10 cellular contexts compared by ENCODE assay signal in genomic region chr15:99408236-99409096, GRCh38.
DNase-seq lines count a peak whose midpoint lies in the region; ATAC-seq and TF ChIP-seq lines count a peak whose summit lies in the region.
"Had no signal": no experiment of that assay in that cellular context is flagged by ENCODE, and none has a peak within 500 bp of the region (broad histone marks: within the 10 kb centered on the region; RNA-seq: fewer than 3 reads in every experiment).

No MANE protein-coding gene starts in this region.

- intact Hi-C loops in left lung (cut with DNase I): no loop called here

- no peaks in the 10 kb centered on the region for H4K20me1 ChIP-seq in GM23248 (ENCODE audit: insufficient read depth)

- no peaks in the 10 kb centered on the region for H3K9me3 ChIP-seq in GM23248 (ENCODE audit: low read depth)
- H3K9me3 ChIP-seq in left lung: no peaks in the 10 kb centered on the region
- H3K9me3 ChIP-seq in subcutaneous abdominal adipose tissue (ENCODE audit: control insufficient read depth in 5 of 5, low read length in 5 of 5): no peaks in the 10 kb centered on the region

- ATAC-seq in left lung (peak; percentile 50), GM19351 (IDR thresholded peaks at IDR 0.05; ENCODE audit: unreplicated experiment) (no peak)

- H3K9me2 ChIP-seq in GM23248 (ENCODE audit: insufficient read depth): no peaks in the 10 kb centered on the region

- H3K36me3 ChIP-seq in GM23248 (ENCODE audit: low read depth) (no peaks in the 10 kb centered on the region), left lung (no peaks in the 10 kb centered on the region), subcutaneous abdominal adipose tissue (ENCODE audit: control insufficient read depth in 5 of 5, insufficient read depth in 5 of 5, low read length in 5 of 5) (no peaks in the 10 kb centered on the region)

- peak overlapping the region; percentile 29 for H3K4me3 ChIP-seq in GM23248
- H3K4me3 ChIP-seq in astrocyte of the spinal cord (ENCODE audit: low read depth, low read length): no peak overlapping the region
- H3K4me3 ChIP-seq in left lung: no peak overlapping the region
- peak overlapping the region in 4 of 5 donors; percentile 4 to 28 (median 21) for H3K4me3 ChIP-seq in subcutaneous abdominal adipose tissue (ENCODE audit: low read depth in 1 of 5, low read length in 5 of 5)

- WGBS in GM23248 (ENCODE audit: low coverage in 1 of 2, low lambda C conversion rate in 2 of 2, missing lambda C conversion rate in 2 of 2), 2 experiments: 25 to 31% methylated on average over 12 of the region's 12 CpGs

- DNase-seq in GM23248 (peak; percentile 73), astrocyte of the spinal cord (ENCODE audit: low read depth, low spot score) (peak; percentile 93), left lung (no peak), endothelial cell (ENCODE audit: low spot score) (no peak), GF-D8 (lab: John Stamatoyannopoulos, UW) (no peak)
- no peak for DNase-seq in activated CD4-positive, alpha-beta T cell treated with anti-CD3 and anti-CD28 coated beads for 1 hour
- DNase-seq: NCI-H1930 had no signal

- H3K27me3 Mint-ChIP-seq in endothelial cell (ENCODE audit: unreplicated experiment): peaks cover 5% of the 10 kb centered on the region

- peak overlapping the region; percentile 46 for H2AFZ ChIP-seq in GM23248

- TF ChIP-seq CTCF in astrocyte of the spinal cord (IDR thresholded peaks at IDR 0.05; ENCODE audit: low read depth, low read length) (no peak), left lung (IDR thresholded peaks at IDR 0.05) (no peak), endothelial cell (IDR thresholded peaks at IDR 0.05; ENCODE audit: unreplicated experiment) (no peak)

- H3K4me3 Mint-ChIP-seq in endothelial cell (ENCODE audit: unreplicated experiment): no peak overlapping the region

- H3K4me1 ChIP-seq in GM23248 (ENCODE audit: insufficient read depth) (peaks cover 19% of the 10 kb centered on the region), left lung (peaks cover 5 to 16% of the 10 kb centered on the region in 2 donors), subcutaneous abdominal adipose tissue (ENCODE audit: control insufficient read depth in 5 of 5, insufficient read depth in 5 of 5, low read length in 5 of 5) (peaks cover 11 to 18% (median 17%) of the 10 kb centered on the region in 5 donors)

- in situ Hi-C loops in GM23248 (cut with MboI): no loop called here
- in situ Hi-C loops in astrocyte of the spinal cord (cut with HindIII; ENCODE audit: low sequenced_read_pairs): no loop called here

- no peak overlapping the region for H3K27ac Mint-ChIP-seq in endothelial cell (ENCODE audit: unreplicated experiment)

- H3K27me3 ChIP-seq in GM23248 (replicated peaks; ENCODE audit: insufficient read depth) (no peaks in the 10 kb centered on the region), left lung (no peaks in the 10 kb centered on the region), subcutaneous abdominal adipose tissue (ENCODE audit: control insufficient read depth in 5 of 5, insufficient read depth in 4 of 5, low read length in 5 of 5) (no peaks in the 10 kb centered on the region)

- H3K9me3 Mint-ChIP-seq in endothelial cell (ENCODE audit: unreplicated experiment): no peaks in the 10 kb centered on the region

- no peaks in the 10 kb centered on the region for H3K36me3 Mint-ChIP-seq in endothelial cell (ENCODE audit: low read depth, unreplicated experiment)

- H3F3A ChIP-seq in GM23248 (ENCODE audit: insufficient read depth): peaks cover 12% of the 10 kb centered on the region

- H3K79me2 ChIP-seq in GM23248 (ENCODE audit: insufficient read depth): no peaks in the 10 kb centered on the region

- H3K4me1 Mint-ChIP-seq in endothelial cell (ENCODE audit: unreplicated experiment): no peaks in the 10 kb centered on the region

- peak overlapping the region; percentile 11; the same call in 1 of the 2 replicates for H3K9ac ChIP-seq in GM23248
- H3K9ac ChIP-seq in subcutaneous abdominal adipose tissue (ENCODE audit: low read length in 5 of 5): peak overlapping the region in 2 of 5 donors; percentile 16 to 26

- peak overlapping the region; percentile 66 for H3K4me2 ChIP-seq in GM23248 (ENCODE audit: unreplicated experiment)

- H3K27ac ChIP-seq in GM23248 (peak overlapping the region; percentile 5), left lung (peak overlapping the region; percentile 46 to 61), subcutaneous abdominal adipose tissue (ENCODE audit: low read depth, low read length) (peak overlapping the region; percentile 11)
- H3K27ac ChIP-seq: epithelial cell of prostate had no signal

Comparison
In these comparisons a context has a peak if more than half of its experiments do, and no peak if none do; other contexts are left out.
1. DNase-seq: peak in GM23248 (single experiment) and astrocyte of the spinal cord (single experiment); none in left lung (0 of 2), endothelial cell (single experiment), GF-D8 (single experiment) and activated CD4-positive, alpha-beta T cell treated with anti-CD3 and anti-CD28 coated beads for 1 hour (single experiment).
2. H3K4me3 ChIP-seq: peak in GM23248 (single experiment) and subcutaneous abdominal adipose tissue (4 of 5); none in astrocyte of the spinal cord (single experiment) and left lung (0 of 2).
3. Peak in every context shown above with its lines, with median percentiles within 50 percentile points of each other: H3K27ac ChIP-seq.